Comparison of ENCODE assay signal across 1 cellular context in genomic region chr2:195600796-195601195, GRCh38.
TF ChIP-seq lines count a peak whose summit lies in the region.

No MANE protein-coding gene starts in this region.

TF ChIP-seq in WTC11, 78 proteins besides CTCF, POLR2A, EP300 and RAD21 (continued from another document):
- TF ChIP-seq ELF4 (CRISPR knock-in tag; IDR thresholded peaks at IDR 0.05; ENCODE audit: low read depth) (no peak), CREB1 (CRISPR knock-in tag; IDR thresholded peaks at IDR 0.05) (no peak), NR3C1 (CRISPR knock-in tag; conservative IDR thresholded peaks at IDR 0.05; ENCODE audit: low read depth) (no peak), NR1H2 (CRISPR knock-in tag; IDR thresholded peaks at IDR 0.05) (no peak), EMX1 (CRISPR knock-in tag; IDR thresholded peaks at IDR 0.05) (no peak), MLX (CRISPR knock-in tag; IDR thresholded peaks at IDR 0.05) (no peak), ZNF671 (CRISPR knock-in tag; IDR thresholded peaks at IDR 0.05) (no peak), PREB (CRISPR knock-in tag; IDR thresholded peaks at IDR 0.05; ENCODE audit: borderline replicate concordance) (no peak), ZNF396 (CRISPR knock-in tag; IDR thresholded peaks at IDR 0.05; ENCODE audit: borderline replicate concordance) (no peak), GTF2I (CRISPR knock-in tag; conservative IDR thresholded peaks at IDR 0.05) (no peak)
